In genomic region chr10:79181227-79181626, GRCh38 we compare ENCODE assay signal across 15 cellular contexts.
DNase-seq lines count a peak whose midpoint lies in the region; TF ChIP-seq lines count a peak whose summit lies in the region.
"Had no signal": no experiment of that assay in that cellular context is flagged by ENCODE, and none has a peak within 500 bp of the region (broad histone marks: within the 10 kb centered on the region; RNA-seq: fewer than 3 reads in every experiment).

No MANE protein-coding gene starts in this region.

- H3K9me3 ChIP-seq in breast epithelium: no peaks in the 10 kb centered on the region
- H3K9me3 ChIP-seq in neural cell (ENCODE audit: low read length): no peaks in the 10 kb centered on the region

- H3K79me2 ChIP-seq in neural cell (replicated peaks; ENCODE audit: insufficient read depth, low read length): peaks cover 14% of the 10 kb centered on the region

- CTCF ChIA-PET in MCF 10A (lab: Yijun Ruan, JAX): no interaction called here

- intact Hi-C loops in breast epithelium (cut with DNase I; ENCODE audit: low total_unique reads): loop anchor here (10.0 kb wide), 1 partner anchor 1136 kb away; no protein-coding TSS in a partner anchor
- intact Hi-C loops in MCF 10A (cut with micrococcal nuclease): no loop called here

- no peak for TF ChIP-seq POLR2A in breast epithelium (IDR thresholded peaks at IDR 0.05)

- H3K4me3 ChIP-seq in breast epithelium (no peak overlapping the region), neural cell (ENCODE audit: low read length) (no peak overlapping the region), urinary bladder (ENCODE audit: low read depth, low read length) (no peak overlapping the region)

- no peaks in the 10 kb centered on the region for H3K27me3 Mint-ChIP-seq in MCF 10A (ENCODE audit: insufficient read depth, unreplicated experiment)
- H3K27me3 Mint-ChIP-seq in chondrocyte (ENCODE audit: low read depth): no peaks in the 10 kb centered on the region
- H3K27me3 Mint-ChIP-seq: CD8-positive, alpha-beta memory T cell; progenitor cell of endocrine pancreas had no signal

- no peak overlapping the region for H3K27ac Mint-ChIP-seq in MCF 10A (ENCODE audit: low read depth, unreplicated experiment)
- H3K27ac Mint-ChIP-seq in chondrocyte (ENCODE audit: unreplicated experiment): peak overlapping the region; percentile 27
- H3K27ac Mint-ChIP-seq: activated B cell treated with CpG ODN at 0.5 μM for 24 hours; CD8-positive, alpha-beta memory T cell had no signal

- H3K9me3 Mint-ChIP-seq in MCF 10A (ENCODE audit: unreplicated experiment) (no peaks in the 10 kb centered on the region), chondrocyte (ENCODE audit: low read depth) (no peaks in the 10 kb centered on the region)
- H3K9me3 Mint-ChIP-seq: activated B cell treated with CpG ODN at 0.5 μM for 24 hours; CD8-positive, alpha-beta memory T cell had no signal

- H3K4me1 Mint-ChIP-seq in MCF 10A (ENCODE audit: insufficient read depth, unreplicated experiment) (peaks cover 24% of the 10 kb centered on the region), chondrocyte (ENCODE audit: low read depth) (peaks cover 93% of the 10 kb centered on the region)
- H3K4me1 Mint-ChIP-seq: CD8-positive, alpha-beta memory T cell had no signal

- TF ChIP-seq CTCF in breast epithelium (IDR thresholded peaks at IDR 0.05) (no peak), MCF 10A (IDR thresholded peaks at IDR 0.05; ENCODE audit: unreplicated experiment) (no peak), chondrocyte (IDR thresholded peaks at IDR 0.05) (no peak), neural cell (IDR thresholded peaks at IDR 0.05; ENCODE audit: poor library complexity, severe bottlenecking) (no peak)

- no peaks in the 10 kb centered on the region for H3F3A ChIP-seq in neural cell (ENCODE audit: insufficient read depth, low read length, poor library complexity, severe bottlenecking)

- no peak overlapping the region for H3K4me2 ChIP-seq in neural cell (ENCODE audit: low read length)

- H3K9ac ChIP-seq in neural cell (ENCODE audit: low read length): peak overlapping the region; percentile 12

- H3K36me3 ChIP-seq in breast epithelium (no peaks in the 10 kb centered on the region), neural cell (ENCODE audit: insufficient read depth, low read length) (no peaks in the 10 kb centered on the region), urinary bladder (ENCODE audit: insufficient read depth) (no peaks in the 10 kb centered on the region)

- peak overlapping the region; percentile 35 to 81 for H3K27ac ChIP-seq in breast epithelium
- peak overlapping the region; percentile 34 for H3K27ac ChIP-seq in neural cell (ENCODE audit: low read length)
- peak overlapping the region; percentile 24 for H3K27ac ChIP-seq in urinary bladder (ENCODE audit: low read depth)

- POLR2A ChIA-PET in MCF 10A (lab: Yijun Ruan, JAX): interaction anchor here (0.6 kb wide), 1 partner anchor 17 kb away, joined by 3 read pairs; no protein-coding TSS in a partner anchor

- DNase-seq in breast epithelium (ENCODE audit: low spot score in 2 of 2) (no peak), MCF 10A (ENCODE audit: unreplicated experiment) (no peak), chondrocyte (ENCODE audit: low spot score) (no peak), SKM-1 treated with dmso at 0.1 percent for 144 hours (lab: John Stamatoyannopoulos, UW; ENCODE audit: unreplicated experiment) (no peak), globus pallidus (ENCODE audit: low spot score) (no peak), A172 (ENCODE audit: low spot score) (no peak)
- DNase-seq: activated B cell treated with CpG ODN at 0.5 μM for 24 hours; activated naive CD4-positive, alpha-beta T cell treated with Interleukin-2 at 50 U/mL for 16 hours; CD8-positive, alpha-beta memory T cell; effector CD4-positive, alpha-beta T cell; NCI-H1930; NCI-H526 had no signal

- H3K27me3 ChIP-seq in breast epithelium: no peaks in the 10 kb centered on the region
- no peaks in the 10 kb centered on the region for H3K27me3 ChIP-seq in neural cell (ENCODE audit: insufficient read depth, low read depth, low read length)

- no peak for TF ChIP-seq EP300 in neural cell (conservative IDR thresholded peaks at IDR 0.05; ENCODE audit: poor library complexity, severe bottlenecking)

- no TSS peak for BruUV-seq in MCF 10A (replicated peaks; lab: Mats Ljungman, UMichigan)

- no peak for TF ChIP-seq RAD21 in neural cell (conservative IDR thresholded peaks at IDR 0.05)

- H3K36me3 Mint-ChIP-seq in MCF 10A (ENCODE audit: insufficient read depth, unreplicated experiment): peaks cover 19% of the 10 kb centered on the region
- peaks cover 1% of the 10 kb centered on the region for H3K36me3 Mint-ChIP-seq in chondrocyte (ENCODE audit: low read depth)

- H2AFZ ChIP-seq in neural cell (ENCODE audit: low read depth, low read length): no peak overlapping the region

- H3K4me1 ChIP-seq in breast epithelium (peaks cover 18 to 24% of the 10 kb centered on the region in 2 donors), urinary bladder (ENCODE audit: insufficient read depth) (peaks cover 2% of the 10 kb centered on the region)

- 74% methylated on average over 8 of the region's 8 CpGs for WGBS in urinary bladder

- H3K4me3 Mint-ChIP-seq in MCF 10A (ENCODE audit: unreplicated experiment) (no peak overlapping the region), chondrocyte (ENCODE audit: unreplicated experiment) (no peak overlapping the region)
- H3K4me3 Mint-ChIP-seq: activated B cell treated with CpG ODN at 0.5 μM for 24 hours; CD8-positive, alpha-beta memory T cell had no signal

- H4K20me1 ChIP-seq in neural cell (ENCODE audit: insufficient read depth): no peaks in the 10 kb centered on the region

- no peaks in the 10 kb centered on the region for H3K9me2 ChIP-seq in neural cell (ENCODE audit: insufficient read depth, low read length)

TF ChIP-seq in neural cell, 6 proteins besides CTCF, POLR2A, EP300 and RAD21:
- TF ChIP-seq, protein P1, sequence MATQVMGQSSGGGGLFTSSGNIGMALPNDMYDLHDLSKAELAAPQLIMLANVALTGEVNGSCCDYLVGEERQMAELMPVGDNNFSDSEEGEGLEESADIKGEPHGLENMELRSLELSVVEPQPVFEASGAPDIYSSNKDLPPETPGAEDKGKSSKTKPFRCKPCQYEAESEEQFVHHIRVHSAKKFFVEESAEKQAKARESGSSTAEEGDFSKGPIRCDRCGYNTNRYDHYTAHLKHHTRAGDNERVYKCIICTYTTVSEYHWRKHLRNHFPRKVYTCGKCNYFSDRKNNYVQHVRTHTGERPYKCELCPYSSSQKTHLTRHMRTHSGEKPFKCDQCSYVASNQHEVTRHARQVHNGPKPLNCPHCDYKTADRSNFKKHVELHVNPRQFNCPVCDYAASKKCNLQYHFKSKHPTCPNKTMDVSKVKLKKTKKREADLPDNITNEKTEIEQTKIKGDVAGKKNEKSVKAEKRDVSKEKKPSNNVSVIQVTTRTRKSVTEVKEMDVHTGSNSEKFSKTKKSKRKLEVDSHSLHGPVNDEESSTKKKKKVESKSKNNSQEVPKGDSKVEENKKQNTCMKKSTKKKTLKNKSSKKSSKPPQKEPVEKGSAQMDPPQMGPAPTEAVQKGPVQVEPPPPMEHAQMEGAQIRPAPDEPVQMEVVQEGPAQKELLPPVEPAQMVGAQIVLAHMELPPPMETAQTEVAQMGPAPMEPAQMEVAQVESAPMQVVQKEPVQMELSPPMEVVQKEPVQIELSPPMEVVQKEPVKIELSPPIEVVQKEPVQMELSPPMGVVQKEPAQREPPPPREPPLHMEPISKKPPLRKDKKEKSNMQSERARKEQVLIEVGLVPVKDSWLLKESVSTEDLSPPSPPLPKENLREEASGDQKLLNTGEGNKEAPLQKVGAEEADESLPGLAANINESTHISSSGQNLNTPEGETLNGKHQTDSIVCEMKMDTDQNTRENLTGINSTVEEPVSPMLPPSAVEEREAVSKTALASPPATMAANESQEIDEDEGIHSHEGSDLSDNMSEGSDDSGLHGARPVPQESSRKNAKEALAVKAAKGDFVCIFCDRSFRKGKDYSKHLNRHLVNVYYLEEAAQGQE (IDR thresholded peaks at IDR 0.05; ENCODE audit: borderline replicate concordance): no peak
- TF ChIP-seq MXI1 (conservative IDR thresholded peaks at IDR 0.05; ENCODE audit: poor library complexity, severe bottlenecking) (no peak), POLR2AphosphoS5 (IDR thresholded peaks at IDR 0.05) (no peak), TAF1 (IDR thresholded peaks at IDR 0.05; ENCODE audit: low read depth) (no peak), EZH2 (IDR thresholded peaks at IDR 0.05; ENCODE audit: borderline replicate concordance, insufficient read depth, low read length, poor library complexity, severe bottlenecking) (no peak), SMC3 (conservative IDR thresholded peaks at IDR 0.05; ENCODE audit: poor library complexity) (no peak)
